8 cellular contexts compared by ENCODE assay signal in the genomic region with DNA sequence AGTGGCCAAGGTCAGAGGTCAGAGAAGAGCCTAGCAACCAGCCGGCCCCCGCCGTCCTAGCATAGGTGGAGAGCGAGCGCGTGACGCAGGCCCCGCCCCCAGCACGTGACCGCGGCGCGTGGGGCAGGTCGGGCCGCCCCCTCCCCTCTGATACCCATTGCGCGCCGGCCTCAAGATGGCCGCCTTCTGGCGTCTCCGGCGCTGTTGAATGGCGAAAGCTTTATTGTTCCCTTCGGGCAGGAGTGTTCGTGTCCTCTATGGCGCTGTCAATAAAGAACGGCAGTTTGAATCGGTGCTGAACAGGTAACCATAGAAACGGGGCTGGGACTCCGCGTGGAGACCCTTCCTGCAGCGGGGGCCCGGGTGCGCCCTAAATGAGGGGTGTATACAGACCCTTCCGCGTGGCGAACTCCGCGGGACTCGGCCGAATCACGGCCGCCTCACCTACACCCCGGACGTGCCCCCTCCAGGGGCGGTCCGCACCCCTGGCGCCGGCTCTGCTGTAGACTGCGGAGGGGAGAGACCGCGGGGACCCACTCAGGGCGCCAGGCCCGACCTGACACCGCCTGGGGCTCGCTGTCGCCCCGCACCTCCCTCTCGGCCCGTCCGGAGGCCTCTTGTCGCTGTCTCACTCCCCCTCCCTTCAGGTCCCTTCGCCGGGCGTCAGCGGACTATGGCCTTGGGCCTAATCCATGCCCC. TPM values are rescaled to one million over a fixed set of nuclear protein-coding genes. Genes with fewer than 3 reads are reported as not detected.
A peak's percentile ranks its signal among the peaks of the same experiment; 100 is the strongest.
DNase-seq lines count a peak whose midpoint lies in the region; ATAC-seq, FAIRE-seq and TF ChIP-seq lines count a peak whose summit lies in the region.

A gene with protein sequence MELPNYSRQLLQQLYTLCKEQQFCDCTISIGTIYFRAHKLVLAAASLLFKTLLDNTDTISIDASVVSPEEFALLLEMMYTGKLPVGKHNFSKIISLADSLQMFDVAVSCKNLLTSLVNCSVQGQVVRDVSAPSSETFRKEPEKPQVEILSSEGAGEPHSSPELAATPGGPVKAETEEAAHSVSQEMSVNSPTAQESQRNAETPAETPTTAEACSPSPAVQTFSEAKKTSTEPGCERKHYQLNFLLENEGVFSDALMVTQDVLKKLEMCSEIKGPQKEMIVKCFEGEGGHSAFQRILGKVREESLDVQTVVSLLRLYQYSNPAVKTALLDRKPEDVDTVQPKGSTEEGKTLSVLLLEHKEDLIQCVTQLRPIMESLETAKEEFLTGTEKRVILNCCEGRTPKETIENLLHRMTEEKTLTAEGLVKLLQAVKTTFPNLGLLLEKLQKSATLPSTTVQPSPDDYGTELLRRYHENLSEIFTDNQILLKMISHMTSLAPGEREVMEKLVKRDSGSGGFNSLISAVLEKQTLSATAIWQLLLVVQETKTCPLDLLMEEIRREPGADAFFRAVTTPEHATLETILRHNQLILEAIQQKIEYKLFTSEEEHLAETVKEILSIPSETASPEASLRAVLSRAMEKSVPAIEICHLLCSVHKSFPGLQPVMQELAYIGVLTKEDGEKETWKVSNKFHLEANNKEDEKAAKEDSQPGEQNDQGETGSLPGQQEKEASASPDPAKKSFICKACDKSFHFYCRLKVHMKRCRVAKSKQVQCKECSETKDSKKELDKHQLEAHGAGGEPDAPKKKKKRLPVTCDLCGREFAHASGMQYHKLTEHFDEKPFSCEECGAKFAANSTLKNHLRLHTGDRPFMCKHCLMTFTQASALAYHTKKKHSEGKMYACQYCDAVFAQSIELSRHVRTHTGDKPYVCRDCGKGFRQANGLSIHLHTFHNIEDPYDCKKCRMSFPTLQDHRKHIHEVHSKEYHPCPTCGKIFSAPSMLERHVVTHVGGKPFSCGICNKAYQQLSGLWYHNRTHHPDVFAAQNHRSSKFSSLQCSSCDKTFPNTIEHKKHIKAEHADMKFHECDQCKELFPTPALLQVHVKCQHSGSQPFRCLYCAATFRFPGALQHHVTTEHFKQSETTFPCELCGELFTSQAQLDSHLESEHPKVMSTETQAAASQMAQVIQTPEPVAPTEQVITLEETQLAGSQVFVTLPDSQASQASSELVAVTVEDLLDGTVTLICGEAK (plus strand): TSS at position 150 of the 699 bp plus-strand sequence. CDS start 38,098 bp downstream, outside the sequence.

- H3K4me3 ChIP-seq in KMS-11 (IDR thresholded peaks at IDR 0.05; ENCODE audit: insufficient read depth, low read depth, low read length) (peak within 1 kb of the TSS; percentile 26), esophagus squamous epithelium (peak within 1 kb of the TSS; percentile 81 to 99 (median 92))

- H3K27me3 Mint-ChIP-seq in activated T-cell treated with anti-CD3 and anti-CD28 coated beads, Interleukin-2, amount 50 U/mL, for 72 hours (ENCODE audit: low read depth): no peaks in the 10 kb centered on the region

- 0% methylated on average over 26 to 34 of the region's 66 CpGs for WGBS in esophagus squamous epithelium, 2 donors

- peak within 1 kb of the TSS; percentile 97 for H3K27ac Mint-ChIP-seq in activated T-cell treated with anti-CD3 and anti-CD28 coated beads, Interleukin-2, amount 50 U/mL, for 72 hours

- intact Hi-C loops in esophagus squamous epithelium (cut with DNase I): no loop called here

- H2AFZ ChIP-seq in KMS-11 (ENCODE audit: low read depth): peak within 1 kb of the TSS; percentile 97

- H3K4me3 Mint-ChIP-seq in activated T-cell treated with anti-CD3 and anti-CD28 coated beads, Interleukin-2, amount 50 U/mL, for 72 hours: peak within 1 kb of the TSS; percentile 93 to 98

- H3K27me3 ChIP-seq in KMS-11 (ENCODE audit: insufficient read depth, low read depth): no peaks in the 10 kb centered on the region
- no peaks in the 10 kb centered on the region for H3K27me3 ChIP-seq in esophagus squamous epithelium

- TF ChIP-seq CTCF in KMS-11 (conservative IDR thresholded peaks at IDR 0.05; ENCODE audit: low read depth, low read length) (no peak), esophagus squamous epithelium (IDR thresholded peaks at IDR 0.05) (peak in 1 of 6 experiments; percentile 19)

- FAIRE-seq in RCC 7860 (lab: Jason Lieb, UNC): no peak

- no peaks in the 10 kb centered on the region for H3K4me1 ChIP-seq in KMS-11 (ENCODE audit: low read depth, poor library complexity, severe bottlenecking)
- H3K4me1 ChIP-seq in esophagus squamous epithelium: peaks cover 0 to 40% (median 10%) of the 10 kb centered on the region in 3 donors

- H3K4me2 ChIP-seq in KMS-11: peak within 1 kb of the TSS; percentile 87

- DNase-seq in DMS53 treated with DMSO at 0.1 percent for 48 hours (lab: John Stamatoyannopoulos, UW; ENCODE audit: unreplicated experiment) (peak; percentile 93), RCC 7860 (ENCODE audit: low spot score) (peak; percentile 82), esophagus squamous epithelium (lab: John Stamatoyannopoulos, UW) (peak; percentile 84), myocyte (ENCODE audit: low read depth) (peak; percentile 98)
- peak; percentile 96 for DNase-seq in activated T-cell treated with anti-CD3 and anti-CD28 coated beads, Interleukin-2, amount 50 U/mL, for 72 hours
- DNase-seq in stimulated activated CD8-positive, alpha-beta memory T cell treated with anti-CD3 and anti-CD28 coated beads, Interleukin-7, amount 100 ng/mL, for 4 hours (ENCODE audit: low read depth in 2 of 2): peak; percentile 84 to 94

- peak within 1 kb of the TSS; percentile 74 for H3K27ac ChIP-seq in KMS-11
- H3K27ac ChIP-seq in esophagus squamous epithelium: peak within 1 kb of the TSS; percentile 89 to 98 (median 96)

- no peaks in the 10 kb centered on the region for H4K20me1 ChIP-seq in KMS-11 (ENCODE audit: insufficient read depth)

- H3K9me3 ChIP-seq in esophagus squamous epithelium: no peaks in the 10 kb centered on the region

- ATAC-seq in GM21737 (IDR thresholded peaks at IDR 0.05; ENCODE audit: unreplicated experiment): peak; percentile 74
- ATAC-seq in activated T-cell treated with anti-CD3 and anti-CD28 coated beads, Interleukin-2, amount 50 U/mL, for 72 hours (replicated peaks in 1 of 2): peak; percentile 92 to 94

- H3K9ac ChIP-seq in KMS-11: peak within 1 kb of the TSS; percentile 90

- H3K9me3 Mint-ChIP-seq in activated T-cell treated with anti-CD3 and anti-CD28 coated beads, Interleukin-2, amount 50 U/mL, for 72 hours: peaks cover 0 to 4% of the 10 kb centered on the region in 2 donors

- H3K36me3 ChIP-seq in KMS-11 (ENCODE audit: insufficient read depth) (no peaks in the 10 kb centered on the region), esophagus squamous epithelium (no peaks in the 10 kb centered on the region)

- H3K36me3 Mint-ChIP-seq in activated T-cell treated with anti-CD3 and anti-CD28 coated beads, Interleukin-2, amount 50 U/mL, for 72 hours (ENCODE audit: insufficient read depth in 2 of 2): peaks cover 6 to 9% of the 10 kb centered on the region in 2 donors

- TF ChIP-seq POLR2A in esophagus squamous epithelium (IDR thresholded peaks at IDR 0.05): peak in 3 of 4 donors; percentile 13 to 53 (median 46)

- peaks cover 34% of the 10 kb centered on the region for H3K4me1 Mint-ChIP-seq in activated T-cell treated with anti-CD3 and anti-CD28 coated beads, Interleukin-2, amount 50 U/mL, for 72 hours (ENCODE audit: low read depth)

- H3K79me2 ChIP-seq in KMS-11 (ENCODE audit: insufficient read depth, low read depth): peaks cover 5% of the 10 kb centered on the region; the same call in 1 of the 2 replicates

RNA-seq across cellular contexts. Expression of the gene that starts here (rescaled TPM):
- total RNA-seq in activated T-cell treated with anti-CD3 and anti-CD28 coated beads, Interleukin-2, amount 50 U/mL, for 72 hours: 10 to 100 TPM; 20.2 to 24.8 TPM
- total RNA-seq in esophagus squamous epithelium (10 to 100 TPM in 1 of 4 donors, 1 to 10 TPM in 3; 5.9 to 14.3 (median 8.8) TPM), myocyte (19.0 and 19.9 TPM in 2 replicates)
- 8.7 TPM for polyA plus RNA-seq in myocyte (2012)

Comparison
In these comparisons a context has a peak if more than half of its experiments do, and no peak if none do; other contexts are left out.
1. Peak in every context shown above with its lines: DNase-seq, ATAC-seq, H3K4me3 ChIP-seq and H3K27ac ChIP-seq.